ENCODE assay signal across 19 cellular contexts in the genomic region with DNA sequence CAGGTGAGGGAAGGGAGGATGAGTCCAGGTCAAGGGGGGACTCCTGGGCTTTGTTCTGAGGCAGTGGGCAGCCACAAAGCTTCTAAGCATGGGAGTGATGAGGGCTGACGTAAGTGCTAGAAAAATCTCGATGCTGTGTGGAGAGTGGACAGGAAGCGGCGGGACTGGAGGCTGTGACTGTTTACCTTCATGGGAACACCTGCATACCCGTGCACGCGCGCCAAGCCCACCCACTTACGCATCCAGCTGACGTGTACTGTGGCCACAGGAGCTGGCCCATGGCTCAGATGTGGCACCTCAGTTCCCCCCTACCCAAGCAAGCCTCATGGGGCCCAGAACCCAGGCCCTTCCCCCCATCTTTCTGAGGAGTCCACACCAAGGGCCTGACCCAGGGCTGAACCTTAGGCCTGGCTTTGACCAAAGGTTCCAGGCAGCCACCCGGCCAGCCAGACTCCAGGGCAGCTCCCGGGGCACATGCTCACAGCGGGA. TPM values are rescaled to one million over a fixed set of nuclear protein-coding genes. Genes with fewer than 3 reads are reported as not detected.
A peak's percentile ranks its signal among the peaks of the same experiment; 100 is the strongest.
DNase-seq lines count a peak whose midpoint lies in the region; ATAC-seq, FAIRE-seq and TF ChIP-seq lines count a peak whose summit lies in the region.
"Had no signal": no experiment of that assay in that cellular context is flagged by ENCODE, and none has a peak within 500 bp of the region (broad histone marks: within the 10 kb centered on the region; RNA-seq: fewer than 3 reads in every experiment).

No MANE protein-coding gene starts in this region.

- TF ChIP-seq CTCF in Caco-2 (IDR thresholded peaks at IDR 0.05; ENCODE audit: insufficient read depth in 1 of 2, low read depth in 1 of 2, low read length in 1 of 2, severe bottlenecking in 1 of 2, unreplicated experiment in 1 of 2) (no peak), fibroblast of villous mesenchyme (IDR thresholded peaks at IDR 0.05; ENCODE audit: insufficient read depth, low read depth, low read length) (no peak), nephron (IDR thresholded peaks at IDR 0.05; ENCODE audit: unreplicated experiment in 3 of 3) (no peak)

- BruUV-seq in Caco-2 (replicated peaks; lab: Mats Ljungman, UMichigan) = no TSS peak

- H3K27ac Mint-ChIP-seq in Caco-2 (ENCODE audit: unreplicated experiment) (peak overlapping the region; percentile 87), nephron (peak overlapping the region; percentile 75 to 92 (median 81))
- no peak overlapping the region for H3K27ac Mint-ChIP-seq in naive thymus-derived CD4-positive, alpha-beta T cell
- H3K27ac Mint-ChIP-seq: activated CD4-positive, alpha-beta T cell treated with anti-CD3 and anti-CD28 coated beads for 36 hours; activated naive CD8-positive, alpha-beta T cell treated with anti-CD3 and anti-CD28 coated beads for 36 hours; IgD-negative memory B cell had no signal

- no peak for FAIRE-seq in H54 (lab: Jason Lieb, UNC)

- DNase-seq in Caco-2 = no peak
- peak; percentile 29 to 48 for DNase-seq in SHP77 (lab: John Stamatoyannopoulos, UW)
- peak; percentile 63 for DNase-seq in fibroblast of villous mesenchyme (ENCODE audit: low read depth)
- no peak for DNase-seq in naive thymus-derived CD4-positive, alpha-beta T cell
- no peak for DNase-seq in H54 (ENCODE audit: insufficient read length, low spot score)
- no peak for DNase-seq in activated CD4-positive, CD25-positive, alpha-beta regulatory T cell (lab: John Stamatoyannopoulos, UW)
- DNase-seq: activated CD4-positive, alpha-beta T cell treated with anti-CD3 and anti-CD28 coated beads for 36 hours; activated naive CD8-positive, alpha-beta T cell treated with anti-CD3 and anti-CD28 coated beads for 36 hours; activated T-cell treated with anti-CD3 and anti-CD28 coated beads for 4 hours; cerebellar nuclear complex; islet precursor cell; MV-4-11; NCI-H2081; NCI-H69; Right ventricle myocardium superior had no signal

- no peak for TF ChIP-seq POLR2A in H54 (IDR thresholded peaks at IDR 0.05; ENCODE audit: low read depth, low read length)

- H3K4me3 ChIP-seq in Caco-2 (ENCODE audit: low read depth, low read length) (no peak overlapping the region), fibroblast of villous mesenchyme (ENCODE audit: low read depth, low read length) (no peak overlapping the region)
- H3K4me3 ChIP-seq in naive thymus-derived CD4-positive, alpha-beta T cell (ENCODE audit: low read length) = no peak overlapping the region
- H3K4me3 ChIP-seq: suprapubic skin had no signal

- H3K4me1 Mint-ChIP-seq in Caco-2 (ENCODE audit: low read depth, unreplicated experiment) (peaks cover 14% of the 10 kb centered on the region), nephron (peaks cover 16% of the 10 kb centered on the region)
- peaks cover 0 to 4% (median 0%) of the 10 kb centered on the region in 7 donors for H3K4me1 Mint-ChIP-seq in naive thymus-derived CD4-positive, alpha-beta T cell
- H3K4me1 Mint-ChIP-seq: activated CD4-positive, alpha-beta T cell treated with anti-CD3 and anti-CD28 coated beads for 36 hours; activated naive CD8-positive, alpha-beta T cell treated with anti-CD3 and anti-CD28 coated beads for 36 hours; IgD-negative memory B cell had no signal

- intact Hi-C loops in Caco-2 (cut with micrococcal nuclease; ENCODE audit: unreplicated experiment) = no loop called here
- intact Hi-C loops in naive thymus-derived CD4-positive, alpha-beta T cell (cut with micrococcal nuclease) = no loop called here

- no peak overlapping the region for H3K4me3 Mint-ChIP-seq in Caco-2 (ENCODE audit: unreplicated experiment)
- H3K4me3 Mint-ChIP-seq in nephron = peak overlapping the region in 1 of 3 experiments; percentile 55
- no peak overlapping the region for H3K4me3 Mint-ChIP-seq in naive thymus-derived CD4-positive, alpha-beta T cell
- H3K4me3 Mint-ChIP-seq: activated CD4-positive, alpha-beta T cell treated with anti-CD3 and anti-CD28 coated beads for 36 hours; activated naive CD8-positive, alpha-beta T cell treated with anti-CD3 and anti-CD28 coated beads for 36 hours; IgD-negative memory B cell had no signal

- peaks cover 4% of the 10 kb centered on the region for H3K36me3 ChIP-seq in Caco-2 (ENCODE audit: control insufficient read depth, insufficient read depth, low read length)
- H3K36me3 ChIP-seq in naive thymus-derived CD4-positive, alpha-beta T cell (ENCODE audit: control insufficient read depth in 2 of 3, insufficient read depth in 3 of 3, low read length in 3 of 3) = no peaks in the 10 kb centered on the region
- H3K36me3 ChIP-seq: suprapubic skin had no signal

- POLR2A ChIA-PET in Caco-2 (lab: Charles Lee) = no interaction called here
- POLR2A ChIA-PET in naive thymus-derived CD4-positive, alpha-beta T cell (lab: Charles Lee) = no interaction called here

- H3K36me3 Mint-ChIP-seq in Caco-2 (ENCODE audit: insufficient read depth, unreplicated experiment) = peaks cover 61% of the 10 kb centered on the region
- H3K36me3 Mint-ChIP-seq in nephron (ENCODE audit: low read depth) = no peaks in the 10 kb centered on the region
- H3K36me3 Mint-ChIP-seq in naive thymus-derived CD4-positive, alpha-beta T cell = no peaks in the 10 kb centered on the region
- H3K36me3 Mint-ChIP-seq: activated naive CD8-positive, alpha-beta T cell treated with anti-CD3 and anti-CD28 coated beads for 36 hours; IgD-negative memory B cell had no signal

- no peak for ATAC-seq in naive thymus-derived CD4-positive, alpha-beta T cell
- ATAC-seq in HG03439 (IDR thresholded peaks at IDR 0.05; ENCODE audit: unreplicated experiment) = no peak
- ATAC-seq: activated CD4-positive, alpha-beta T cell treated with anti-CD3 and anti-CD28 coated beads for 36 hours had no signal

- H3K9me3 Mint-ChIP-seq in Caco-2 (ENCODE audit: unreplicated experiment) = no peaks in the 10 kb centered on the region
- no peaks in the 10 kb centered on the region for H3K9me3 Mint-ChIP-seq in nephron
- H3K9me3 Mint-ChIP-seq in naive thymus-derived CD4-positive, alpha-beta T cell = no peaks in the 10 kb centered on the region
- H3K9me3 Mint-ChIP-seq: activated naive CD8-positive, alpha-beta T cell treated with anti-CD3 and anti-CD28 coated beads for 36 hours; IgD-negative memory B cell had no signal

- H3K9me3 ChIP-seq in Caco-2 = no peaks in the 10 kb centered on the region
- H3K9me3 ChIP-seq in naive thymus-derived CD4-positive, alpha-beta T cell (ENCODE audit: control insufficient read depth in 2 of 3, low read length in 3 of 3) = no peaks in the 10 kb centered on the region
- H3K9me3 ChIP-seq: suprapubic skin had no signal

- no peaks in the 10 kb centered on the region for H3K27me3 Mint-ChIP-seq in Caco-2 (ENCODE audit: insufficient read depth, unreplicated experiment)
- peaks cover 7% of the 10 kb centered on the region for H3K27me3 Mint-ChIP-seq in nephron (ENCODE audit: low read depth)
- H3K27me3 Mint-ChIP-seq in naive thymus-derived CD4-positive, alpha-beta T cell = peaks cover 0 to 6% (median 0%) of the 10 kb centered on the region in 5 donors
- H3K27me3 Mint-ChIP-seq: activated CD4-positive, alpha-beta T cell treated with anti-CD3 and anti-CD28 coated beads for 36 hours; activated naive CD8-positive, alpha-beta T cell treated with anti-CD3 and anti-CD28 coated beads for 36 hours had no signal

- CTCF ChIA-PET in Caco-2 (lab: Charles Lee) = interaction anchor here (0.7 to 2.6 kb wide), 5 partner anchors 9 to 99 kb away, joined by 3 to 13 read pairs (median 4); no protein-coding TSS in a partner anchor
- CTCF ChIA-PET in naive thymus-derived CD4-positive, alpha-beta T cell (lab: Charles Lee) = no interaction called here

- no peaks in the 10 kb centered on the region for H3K27me3 ChIP-seq in Caco-2 (replicated peaks; ENCODE audit: control insufficient read depth, insufficient read depth, low read length)
- H3K27me3 ChIP-seq in naive thymus-derived CD4-positive, alpha-beta T cell (ENCODE audit: control insufficient read depth in 2 of 2, insufficient read depth in 2 of 2, low read length in 2 of 2) = no peaks in the 10 kb centered on the region

- no peak overlapping the region for H3K27ac ChIP-seq in naive thymus-derived CD4-positive, alpha-beta T cell (ENCODE audit: low read depth, low read length)
- H3K27ac ChIP-seq: suprapubic skin had no signal

- H3K4me1 ChIP-seq in Caco-2 = peaks cover 69% of the 10 kb centered on the region
- no peaks in the 10 kb centered on the region for H3K4me1 ChIP-seq in naive thymus-derived CD4-positive, alpha-beta T cell (ENCODE audit: control insufficient read depth in 2 of 2, insufficient read depth in 2 of 2, low read length in 2 of 2)
- H3K4me1 ChIP-seq: suprapubic skin had no signal

RNA-seq across cellular contexts. Expression of gene MYRF, which starts 14.0 kb away (rescaled TPM):
- 165 and 169 TPM in 2 replicates for total RNA-seq in Caco-2 (2022)
- total RNA-seq in fibroblast of villous mesenchyme = 2.6 and 9.7 TPM in 2 replicates
- total RNA-seq in naive thymus-derived CD4-positive, alpha-beta T cell = 1 to 10 TPM in 1 of 5 experiments, under 1 TPM in 4; 0.19 to 1.5 (median 0.29) TPM
- polyA plus RNA-seq in naive thymus-derived CD4-positive, alpha-beta T cell = under 1 TPM in 1 of 2 donors, not detected in 1; 0.44 TPM
- polyA plus RNA-seq: IgD-negative memory B cell had no signal

RNA-seq across cellular contexts. Expression of gene TMEM258, which starts 26.0 kb away (rescaled TPM):
- total RNA-seq in Caco-2 (2022) (190 and 197 TPM in 2 replicates), fibroblast of villous mesenchyme (40.6 and 76.4 TPM in 2 replicates)
- total RNA-seq in naive thymus-derived CD4-positive, alpha-beta T cell = 100 to 1,000 TPM in 1 of 5 experiments, 10 to 100 TPM in 4; 58.4 to 182 (median 83.3) TPM
- 100 to 1,000 TPM; 149 to 229 TPM for polyA plus RNA-seq in naive thymus-derived CD4-positive, alpha-beta T cell

RNA-seq across cellular contexts. Expression of gene FEN1, which starts 26.3 kb away (rescaled TPM):
- total RNA-seq in Caco-2 (2022) (83.4 and 86.1 TPM in 2 replicates), fibroblast of villous mesenchyme (23.8 and 27.6 TPM in 2 replicates)
- total RNA-seq in naive thymus-derived CD4-positive, alpha-beta T cell = 100 to 1,000 TPM in 1 of 5 experiments, 10 to 100 TPM in 1, 1 to 10 TPM in 3; 7.6 to 101 (median 7.9) TPM
- polyA plus RNA-seq in naive thymus-derived CD4-positive, alpha-beta T cell = 10 to 100 TPM; 10.3 to 17.7 TPM

RNA-seq across cellular contexts. Expression of gene FADS1, which starts 50.4 kb away (rescaled TPM):
- 108 and 116 TPM in 2 replicates for total RNA-seq in Caco-2 (2022)
- total RNA-seq in fibroblast of villous mesenchyme = 190 and 244 TPM in 2 replicates
- 10 to 100 TPM in 2 of 5 experiments, 1 to 10 TPM in 1, under 1 TPM in 2; 0.62 to 52.1 (median 2.3) TPM for total RNA-seq in naive thymus-derived CD4-positive, alpha-beta T cell
- 1 to 10 TPM in 1 of 2 donors, not detected in 1; 2.9 TPM for polyA plus RNA-seq in naive thymus-derived CD4-positive, alpha-beta T cell

Comparison
In these comparisons a context has a peak if more than half of its experiments do, and no peak if none do; other contexts are left out.
1. DNase-seq: peak in SHP77 (2 of 2) and fibroblast of villous mesenchyme (single experiment); none in Caco-2 (0 of 2), naive thymus-derived CD4-positive, alpha-beta T cell (0 of 9), H54 (single experiment) and activated CD4-positive, CD25-positive, alpha-beta regulatory T cell (0 of 4).
2. H3K27ac Mint-ChIP-seq: peak in Caco-2 (single experiment) and nephron (3 of 3); none in naive thymus-derived CD4-positive, alpha-beta T cell (0 of 9).
3. RNA of gene MYRF, which starts 14.0 kb away (total RNA-seq): 165 to 169 TPM in Caco-2; 2.6 to 9.7 TPM in fibroblast of villous mesenchyme and 0.19 to 1.5 TPM in naive thymus-derived CD4-positive, alpha-beta T cell; every median in the first group is over 10 times any median in the second.